ENCODE assay signal across 8 cellular contexts in the genomic region with DNA sequence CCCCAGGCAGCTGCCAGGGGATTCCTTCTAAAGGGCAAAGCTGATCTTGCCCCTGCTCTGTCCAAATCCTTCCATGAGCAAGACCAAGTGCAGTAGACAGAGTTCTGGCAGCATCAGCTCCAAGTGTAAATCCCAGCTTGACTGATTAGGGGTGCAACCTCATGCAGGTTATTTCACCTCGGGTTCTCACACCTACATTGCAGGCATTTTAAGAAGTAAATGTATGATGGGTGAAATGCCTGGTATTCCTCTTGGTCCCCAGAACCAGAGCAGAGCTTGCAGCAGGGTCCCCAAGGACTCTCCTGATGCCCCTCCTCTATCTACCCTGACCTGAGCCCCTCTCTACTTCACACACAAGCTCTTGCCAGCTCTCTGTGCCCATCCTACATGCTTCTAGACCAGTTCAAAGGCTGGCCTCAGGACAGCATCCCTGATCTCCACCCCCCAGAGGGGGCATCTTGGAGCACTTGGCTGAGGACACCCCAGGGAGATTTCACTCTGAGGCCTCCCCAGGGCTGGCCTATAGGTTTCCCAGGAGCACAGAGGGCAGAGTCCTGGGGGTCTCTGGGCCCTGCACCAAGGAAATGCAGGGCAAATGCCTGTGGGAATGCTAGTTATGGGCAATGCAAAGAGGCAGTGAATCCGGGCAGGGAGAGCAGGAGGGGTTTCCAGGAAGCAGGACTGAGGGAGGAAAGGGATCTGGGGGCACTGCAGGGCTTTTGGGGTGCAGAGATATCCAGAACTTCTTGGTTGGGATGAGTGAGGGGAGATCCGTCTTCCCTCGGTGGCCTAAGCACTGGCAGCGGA. TPM values are rescaled to one million over a fixed set of nuclear protein-coding genes. Genes with fewer than 3 reads are reported as not detected.
A peak's percentile ranks its signal among the peaks of the same experiment; 100 is the strongest.
DNase-seq lines count a peak whose midpoint lies in the region; ATAC-seq and TF ChIP-seq lines count a peak whose summit lies in the region.

No MANE protein-coding gene starts in this region.

- intact Hi-C loops in activated CD4-positive, alpha-beta T cell treated with anti-CD3 and anti-CD28 coated beads for 36 hours (cut with DNase I, micrococcal nuclease), result no loop called here

- POLR2A ChIA-PET in activated CD4-positive, alpha-beta T cell treated with anti-CD3 and anti-CD28 coated beads for 36 hours (lab: Charles Lee), result interaction anchor here (0.5 to 1.3 kb wide), 3 partner anchors 10 to 23 kb away, joined by 3 read pairs; no protein-coding TSS in a partner anchor

- H3K4me1 Mint-ChIP-seq in activated CD4-positive, alpha-beta T cell treated with anti-CD3 and anti-CD28 coated beads for 36 hours, result peaks cover 12% of the 10 kb centered on the region
- peaks cover 18% of the 10 kb centered on the region for H3K4me1 Mint-ChIP-seq in activated naive CD8-positive, alpha-beta T cell treated with anti-CD3 and anti-CD28 coated beads, Interleukin-2, amount 50 U/mL, for 24 hours

- H3K36me3 Mint-ChIP-seq in activated CD4-positive, alpha-beta T cell treated with anti-CD3 and anti-CD28 coated beads for 36 hours (ENCODE audit: low read depth), result no peaks in the 10 kb centered on the region
- no peaks in the 10 kb centered on the region for H3K36me3 Mint-ChIP-seq in activated naive CD8-positive, alpha-beta T cell treated with anti-CD3 and anti-CD28 coated beads, Interleukin-2, amount 50 U/mL, for 24 hours (ENCODE audit: low read depth)

- no peak for ATAC-seq in activated CD4-positive, alpha-beta T cell treated with anti-CD3 and anti-CD28 coated beads for 36 hours
- ATAC-seq in activated naive CD8-positive, alpha-beta T cell treated with anti-CD3 and anti-CD28 coated beads, Interleukin-2, amount 50 U/mL, for 24 hours, result no peak

- H3K4me3 Mint-ChIP-seq in activated CD4-positive, alpha-beta T cell treated with anti-CD3 and anti-CD28 coated beads for 36 hours, result peak overlapping the region; percentile 66
- H3K4me3 Mint-ChIP-seq in activated naive CD8-positive, alpha-beta T cell treated with anti-CD3 and anti-CD28 coated beads, Interleukin-2, amount 50 U/mL, for 24 hours, result peak overlapping the region; percentile 73

- no peaks in the 10 kb centered on the region for H3K9me3 Mint-ChIP-seq in activated CD4-positive, alpha-beta T cell treated with anti-CD3 and anti-CD28 coated beads for 36 hours (ENCODE audit: low read depth)
- no peaks in the 10 kb centered on the region for H3K9me3 Mint-ChIP-seq in activated naive CD8-positive, alpha-beta T cell treated with anti-CD3 and anti-CD28 coated beads, Interleukin-2, amount 50 U/mL, for 24 hours

- no peak for DNase-seq in activated CD4-positive, alpha-beta T cell treated with anti-CD3 and anti-CD28 coated beads for 36 hours
- no peak for DNase-seq in activated CD4-positive, alpha-beta T cell treated with anti-CD3 and anti-CD28 coated beads, Interleukin-2, amount 50 U/mL, for 4 hours
- no peak for DNase-seq in activated naive CD8-positive, alpha-beta T cell treated with anti-CD3 and anti-CD28 coated beads, Interleukin-2, amount 50 U/mL, for 24 hours
- DNase-seq in kidney epithelial cell (ENCODE audit: low read depth), result no peak
- no peak for DNase-seq in HK-2 (ENCODE audit: unreplicated experiment)
- DNase-seq in HUDEP-2 (lab: John Stamatoyannopoulos, UW; ENCODE audit: unreplicated experiment in 76 of 76), result no peak
- no peak for DNase-seq in COLO668 (lab: John Stamatoyannopoulos, UW; ENCODE audit: unreplicated experiment)

- CTCF ChIA-PET in activated CD4-positive, alpha-beta T cell treated with anti-CD3 and anti-CD28 coated beads for 36 hours (lab: Charles Lee), result interaction anchor here (0.8 to 1.8 kb wide), 3 partner anchors 10 to 118 kb away, joined by 3 to 6 read pairs (median 3); no protein-coding TSS in a partner anchor

- H3K36me3 ChIP-seq in kidney epithelial cell (ENCODE audit: control insufficient read depth, insufficient read depth, low read length), result no peaks in the 10 kb centered on the region

- H3K27ac Mint-ChIP-seq in activated CD4-positive, alpha-beta T cell treated with anti-CD3 and anti-CD28 coated beads for 36 hours, result no peak overlapping the region
- peak overlapping the region; percentile 65 for H3K27ac Mint-ChIP-seq in activated naive CD8-positive, alpha-beta T cell treated with anti-CD3 and anti-CD28 coated beads, Interleukin-2, amount 50 U/mL, for 24 hours

- H3K4me3 ChIP-seq in kidney epithelial cell (ENCODE audit: low read depth, low read length), result peak overlapping the region; percentile 89

- H3K27ac ChIP-seq in temporal lobe (ENCODE audit: low read depth, low read length), result peak overlapping the region; percentile 64

- H3K27me3 Mint-ChIP-seq in activated CD4-positive, alpha-beta T cell treated with anti-CD3 and anti-CD28 coated beads for 36 hours, result peaks cover 27% of the 10 kb centered on the region
- H3K27me3 Mint-ChIP-seq in activated naive CD8-positive, alpha-beta T cell treated with anti-CD3 and anti-CD28 coated beads, Interleukin-2, amount 50 U/mL, for 24 hours, result peaks cover 25% of the 10 kb centered on the region

- TF ChIP-seq CTCF in kidney epithelial cell (IDR thresholded peaks at IDR 0.05; ENCODE audit: insufficient read depth, low read length, poor library complexity, severe bottlenecking), result no peak

- H3K27me3 ChIP-seq in kidney epithelial cell (ENCODE audit: control insufficient read depth, insufficient read depth, low read length), result peaks cover 23% of the 10 kb centered on the region

RNA-seq across cellular contexts. Expression of gene LZTS3, which starts 1.0 kb away (rescaled TPM):
- total RNA-seq in activated CD4-positive, alpha-beta T cell treated with anti-CD3 and anti-CD28 coated beads for 36 hours, result under 1 TPM; 0.87 to 0.88 TPM
- total RNA-seq in kidney epithelial cell, result 10.4 and 11.3 TPM in 2 replicates
- 15.0 TPM for total RNA-seq in temporal lobe

RNA-seq across cellular contexts. Expression of gene FASTKD5, which starts 12.7 kb away (rescaled TPM):
- 10 to 100 TPM; 22.6 TPM for total RNA-seq in activated CD4-positive, alpha-beta T cell treated with anti-CD3 and anti-CD28 coated beads for 36 hours
- total RNA-seq in kidney epithelial cell (13.4 and 14.3 TPM in 2 replicates), temporal lobe (17.0 TPM)

RNA-seq across cellular contexts. Expression of gene UBOX5, which starts 12.7 kb away (rescaled TPM):
- 1 to 10 TPM; 4.9 to 5.5 TPM for total RNA-seq in activated CD4-positive, alpha-beta T cell treated with anti-CD3 and anti-CD28 coated beads for 36 hours
- 5.1 and 5.6 TPM in 2 replicates for total RNA-seq in kidney epithelial cell
- 2.7 TPM for total RNA-seq in temporal lobe

RNA-seq across cellular contexts. Expression of gene DDRGK1, which starts 32.2 kb away (rescaled TPM):
- total RNA-seq in activated CD4-positive, alpha-beta T cell treated with anti-CD3 and anti-CD28 coated beads for 36 hours, result 10 to 100 TPM; 49.3 to 52.2 TPM
- 89.8 and 108 TPM in 2 replicates for total RNA-seq in kidney epithelial cell
- 19.4 TPM for total RNA-seq in temporal lobe

RNA-seq across cellular contexts. Expression of gene ITPA, which starts 37.0 kb away (rescaled TPM):
- total RNA-seq in activated CD4-positive, alpha-beta T cell treated with anti-CD3 and anti-CD28 coated beads for 36 hours, result 10 to 100 TPM; 32.7 to 67.5 TPM
- total RNA-seq in kidney epithelial cell (71.2 and 80.5 TPM in 2 replicates), temporal lobe (28.0 TPM)
